Comparison of ENCODE assay signal across 8 cellular contexts in genomic region chr1:212700892-212701819, GRCh38. TPM values are rescaled to one million over a fixed set of nuclear protein-coding genes. Genes with fewer than 3 reads are reported as not detected.
DNase-seq lines count a peak whose midpoint lies in the region; ATAC-seq and TF ChIP-seq lines count a peak whose summit lies in the region.

No MANE protein-coding gene starts in this region.

- peaks cover 7% of the 10 kb centered on the region for H3K9me3 Mint-ChIP-seq in glutamatergic neuron (ENCODE audit: unreplicated experiment)

- H3K27ac ChIP-seq in A673 (ENCODE audit: low read depth, low read length, poor library complexity, severe bottlenecking) (no peak overlapping the region), neutrophil (no peak overlapping the region)

- H3K36me3 ChIP-seq in A673 (ENCODE audit: insufficient read depth, low read length, poor library complexity, severe bottlenecking) (no peaks in the 10 kb centered on the region), neutrophil (no peaks in the 10 kb centered on the region)

- CTCF ChIA-PET in A673 (lab: Charles Lee): interaction anchor here (0.8 kb wide), 1 partner anchor 90 kb away, joined by 4 read pairs; the partner anchor contains the start of gene NSL1

- peak overlapping the region; percentile 57 for H3K27ac Mint-ChIP-seq in glutamatergic neuron (ENCODE audit: unreplicated experiment)

- intact Hi-C loops in A673 (cut with micrococcal nuclease; ENCODE audit: unreplicated experiment): no loop called here

- H3K27me3 ChIP-seq in A673 (replicated peaks; ENCODE audit: insufficient read depth, low read depth, low read length, poor library complexity) (peaks cover 28% of the 10 kb centered on the region), neutrophil (peaks cover 56% of the 10 kb centered on the region)

- POLR2A ChIA-PET in A673 (lab: Charles Lee; ENCODE audit: low non-redundant PET): no interaction called here

- peaks cover 16% of the 10 kb centered on the region for H3K27me3 Mint-ChIP-seq in glutamatergic neuron (ENCODE audit: unreplicated experiment)

- peak; percentile 16 for TF ChIP-seq POLR2A in NB4 (IDR thresholded peaks at IDR 0.05; ENCODE audit: extremely low read depth, insufficient read length)

- TF ChIP-seq CTCF in A673 (conservative IDR thresholded peaks at IDR 0.05; ENCODE audit: low read depth, low read length) (no peak), NB4 (IDR thresholded peaks at IDR 0.05; ENCODE audit: low read depth, low read length) (peak; percentile 2), glutamatergic neuron (IDR thresholded peaks at IDR 0.05; ENCODE audit: partially characterized antibody, unreplicated experiment) (no peak), neutrophil (IDR thresholded peaks at IDR 0.05) (no peak)

- peak; percentile 31 for ATAC-seq in GM18511 (IDR thresholded peaks at IDR 0.05; ENCODE audit: unreplicated experiment)

- H3K36me3 Mint-ChIP-seq in glutamatergic neuron (ENCODE audit: unreplicated experiment): no peaks in the 10 kb centered on the region

- peaks cover 4% of the 10 kb centered on the region for H3K4me1 Mint-ChIP-seq in glutamatergic neuron (ENCODE audit: low read depth, unreplicated experiment)

- H3K4me3 Mint-ChIP-seq in glutamatergic neuron (ENCODE audit: unreplicated experiment): peak overlapping the region; percentile 83

- H3K9me3 ChIP-seq in A673 (ENCODE audit: low read depth, low read length, poor library complexity, severe bottlenecking) (no peaks in the 10 kb centered on the region), neutrophil (no peaks in the 10 kb centered on the region)

- H3K4me1 ChIP-seq in A673 (ENCODE audit: insufficient read depth, low read length, poor library complexity, severe bottlenecking): peaks cover 18% of the 10 kb centered on the region
- H3K4me1 ChIP-seq in neutrophil (ENCODE audit: control insufficient read depth in 1 of 2, insufficient read depth in 1 of 2, low read depth in 1 of 2, low read length in 1 of 2): peaks cover 30 to 35% of the 10 kb centered on the region in 2 experiments

- BruUV-seq in A673 (replicated peaks; lab: Mats Ljungman, UMichigan): no TSS peak

- H3K4me3 ChIP-seq in A673 (ENCODE audit: low read depth, low read length, poor library complexity, severe bottlenecking) (peak overlapping the region; percentile 49), NB4 (ENCODE audit: low read depth, low read length) (peak overlapping the region; percentile 38), neutrophil (ENCODE audit: low read depth in 1 of 2, low read length in 1 of 2) (peak overlapping the region; percentile 71 to 93)

- DNase-seq in A673 (ENCODE audit: low spot score): peak; percentile 33
- DNase-seq in NB4 (ENCODE audit: low read depth): peak; percentile 90
- peak; percentile 66 to 70 for DNase-seq in activated T-cell treated with anti-CD3 and anti-CD28 coated beads, Interleukin-2, amount 50 U/mL, for 48 hours
- DNase-seq in glutamatergic neuron: peak; percentile 50
- no peak for DNase-seq in amniotic stem cell (lab: John Stamatoyannopoulos, UW)
- DNase-seq in NCI-H2081 treated with DMSO at 0.1 percent for 48 hours (lab: John Stamatoyannopoulos, UW): no peak

RNA-seq across cellular contexts. Expression of gene BATF3, which starts 1.5 kb away (rescaled TPM):
- total RNA-seq in A673 (2021): 4.1 and 6.9 TPM in 2 replicates
- 0.56 TPM for total RNA-seq in glutamatergic neuron (ENCODE audit: unreplicated experiment)

Comparison
In these comparisons a context has a peak if more than half of its experiments do, and no peak if none do; other contexts are left out.
1. DNase-seq: peak in A673 (single experiment), NB4 (single experiment), activated T-cell treated with anti-CD3 and anti-CD28 coated beads, Interleukin-2, amount 50 U/mL, for 48 hours (2 of 2) and glutamatergic neuron (single experiment); none in amniotic stem cell (single experiment) and NCI-H2081 treated with DMSO at 0.1 percent for 48 hours (single experiment).
2. Peak in every context shown above with its lines, with median percentiles within 50 percentile points of each other: H3K4me3 ChIP-seq.